In genomic region chr11:104907521-104908185, GRCh38 we compare ENCODE assay signal across 12 cellular contexts. TPM values are rescaled to one million over a fixed set of nuclear protein-coding genes. Genes with fewer than 3 reads are reported as not detected.
A peak's percentile ranks its signal among the peaks of the same experiment; 100 is the strongest.
DNase-seq lines count a peak whose midpoint lies in the region; ATAC-seq and TF ChIP-seq lines count a peak whose summit lies in the region.
"Had no signal": no experiment of that assay in that cellular context is flagged by ENCODE, and none has a peak within 500 bp of the region (broad histone marks: within the 10 kb centered on the region; RNA-seq: fewer than 3 reads in every experiment).

No MANE protein-coding gene starts in this region.

- 81 to 82% methylated on average over 7 of the region's 7 CpGs for WGBS in testis, 2 donors
- 76 to 77% methylated on average over 7 of the region's 7 CpGs for WGBS in tibial nerve, 2 donors

- TF ChIP-seq POLR2A in testis (IDR thresholded peaks at IDR 0.05) = no peak
- TF ChIP-seq POLR2A in tibial nerve (IDR thresholded peaks at IDR 0.05) = no peak

- no peaks in the 10 kb centered on the region for H3K36me3 ChIP-seq in testis (ENCODE audit: low read depth, missing control alignments)
- peaks cover 0 to 47% (median 0%) of the 10 kb centered on the region in 3 donors for H3K36me3 ChIP-seq in tibial nerve

- peak; percentile 95 for ATAC-seq in GM18868 (IDR thresholded peaks at IDR 0.05; ENCODE audit: unreplicated experiment)
- peak; percentile 87 for ATAC-seq in GM21576 (IDR thresholded peaks at IDR 0.05; ENCODE audit: unreplicated experiment)
- ATAC-seq in HG03442 (IDR thresholded peaks at IDR 0.05; ENCODE audit: unreplicated experiment) = peak; percentile 83
- ATAC-seq: psoas muscle had no signal

- CTCF ChIA-PET in MCF 10A (lab: Yijun Ruan, JAX) = interaction anchor here (0.7 kb wide), 1 partner anchor 40 kb away, joined by 3 read pairs; no protein-coding TSS in a partner anchor

- BruUV-seq in MCF 10A (replicated peaks; lab: Mats Ljungman, UMichigan) = no TSS peak

- no peak overlapping the region for H3K27ac ChIP-seq in testis
- H3K27ac ChIP-seq in tibial nerve = no peak overlapping the region
- H3K27ac ChIP-seq: psoas muscle had no signal

- no peak overlapping the region for H3K4me3 ChIP-seq in testis
- H3K4me3 ChIP-seq in tibial nerve = no peak overlapping the region
- H3K4me3 ChIP-seq: psoas muscle had no signal

- H3K4me3 Mint-ChIP-seq in MCF 10A (ENCODE audit: unreplicated experiment) = no peak overlapping the region
- H3K4me3 Mint-ChIP-seq: H9 had no signal

- no peaks in the 10 kb centered on the region for H3K9me3 ChIP-seq in testis
- H3K9me3 ChIP-seq in tibial nerve = no peaks in the 10 kb centered on the region
- H3K9me3 ChIP-seq: psoas muscle had no signal

- no peaks in the 10 kb centered on the region for H3K36me3 Mint-ChIP-seq in MCF 10A (ENCODE audit: insufficient read depth, unreplicated experiment)

- H3K27me3 Mint-ChIP-seq in MCF 10A (ENCODE audit: insufficient read depth, unreplicated experiment) = no peaks in the 10 kb centered on the region

- TF ChIP-seq CTCF in testis (IDR thresholded peaks at IDR 0.05) (no peak), MCF 10A (IDR thresholded peaks at IDR 0.05; ENCODE audit: unreplicated experiment) (no peak), tibial nerve (IDR thresholded peaks at IDR 0.05) (no peak)

- TF ChIP-seq EP300 in tibial nerve (IDR thresholded peaks at IDR 0.05) = no peak

- no peaks in the 10 kb centered on the region for H3K9me3 Mint-ChIP-seq in MCF 10A (ENCODE audit: unreplicated experiment)
- H3K9me3 Mint-ChIP-seq: H9 had no signal

- no peak overlapping the region for H3K27ac Mint-ChIP-seq in MCF 10A (ENCODE audit: low read depth, unreplicated experiment)
- H3K27ac Mint-ChIP-seq: H9 had no signal

- no peaks in the 10 kb centered on the region for H3K27me3 ChIP-seq in testis
- H3K27me3 ChIP-seq in tibial nerve = no peaks in the 10 kb centered on the region

- DNase-seq in fibroblast of the conjunctiva (ENCODE audit: low read depth) = peak; percentile 30
- DNase-seq in testis = no peak
- DNase-seq in MCF 10A (ENCODE audit: unreplicated experiment) = no peak
- DNase-seq in tibial nerve (ENCODE audit: low spot score in 2 of 2) = no peak
- DNase-seq: amygdala, H9, Kasumi-1, psoas muscle had no signal

- H3K4me1 ChIP-seq in testis = no peaks in the 10 kb centered on the region
- H3K4me1 ChIP-seq in tibial nerve = no peaks in the 10 kb centered on the region
- H3K4me1 ChIP-seq: psoas muscle had no signal

- POLR2A ChIA-PET in MCF 10A (lab: Yijun Ruan, JAX) = interaction anchor here (0.6 to 1.0 kb wide), 3 partner anchors 10 to 209 kb away, joined by 3 to 4 read pairs (median 3); no protein-coding TSS in a partner anchor

- intact Hi-C loops in testis (cut with DNase I; ENCODE audit: low total_unique reads) (no loop called here), MCF 10A (cut with micrococcal nuclease) (no loop called here)

- no peaks in the 10 kb centered on the region for H3K4me1 Mint-ChIP-seq in MCF 10A (ENCODE audit: insufficient read depth, unreplicated experiment)
- H3K4me1 Mint-ChIP-seq: H9 had no signal

RNA-seq across cellular contexts. Expression of gene CASP12, which starts 9.4 kb away (rescaled TPM):
- total RNA-seq in testis = under 1 TPM; 0.31 to 0.94 TPM
- polyA plus RNA-seq in testis (ENCODE audit: insufficient read depth, low read depth, low replicate concordance) = not detected
- not detected in 2 replicates for total RNA-seq in MCF 10A (2022)
- 1 to 10 TPM in 3 of 4 donors, not detected in 1; 1.7 to 2.3 (median 2.2) TPM for total RNA-seq in tibial nerve
- total RNA-seq: H9, psoas muscle had no signal
- polyA plus RNA-seq: liver had no signal
